Comparison of ENCODE assay signal across 15 cellular contexts in genomic region chr3:157148123-157148889, GRCh38. TPM values are rescaled to one million over a fixed set of nuclear protein-coding genes. Genes with fewer than 3 reads are reported as not detected.
DNase-seq lines count a peak whose midpoint lies in the region; ATAC-seq and TF ChIP-seq lines count a peak whose summit lies in the region.
"Had no signal": no experiment of that assay in that cellular context is flagged by ENCODE, and none has a peak within 500 bp of the region (broad histone marks: within the 10 kb centered on the region; RNA-seq: fewer than 3 reads in every experiment).

No MANE protein-coding gene starts in this region.

- no peaks in the 10 kb centered on the region for H3K36me3 ChIP-seq in testis (ENCODE audit: low read depth, missing control alignments)

- no peaks in the 10 kb centered on the region for H3K9me3 ChIP-seq in testis
- H3K9me3 ChIP-seq: gastroesophageal sphincter had no signal

- H3K4me1 ChIP-seq in testis, result no peaks in the 10 kb centered on the region
- H3K4me1 ChIP-seq: parathyroid adenoma had no signal

- intact Hi-C loops in activated T-helper 2 cell treated with anti-CD3 and anti-CD28 coated beads, Interferon-gamma antibody, Interleukin-2, Interleukin-4, amounts not matched to agents 10 μg/mL and 5 μg/mL and 100 μg/mL, durations not matched to agents 14 hours and 24 hours and 36 hours (cut with micrococcal nuclease), result no loop called here
- intact Hi-C loops in testis (cut with DNase I; ENCODE audit: low total_unique reads), result no loop called here

- TF ChIP-seq POLR2A in testis (IDR thresholded peaks at IDR 0.05), result no peak

- no peak for DNase-seq in activated T-cell treated with anti-CD3 and anti-CD28 coated beads, Interleukin-2, amount 50 U/mL, for 24 hours
- no peak for DNase-seq in activated T-cell treated with anti-CD3 and anti-CD28 coated beads, Interleukin-2, amount 50 U/mL, for 48 hours
- no peak for DNase-seq in activated T-helper 2 cell treated with anti-CD3 and anti-CD28 coated beads, Interferon-gamma antibody, Interleukin-2, Interleukin-4, amounts not matched to agents 10 μg/mL and 5 μg/mL and 100 μg/mL, durations not matched to agents 14 hours and 24 hours and 36 hours (ENCODE audit: low spot score)
- DNase-seq in progenitor cell of endocrine pancreas (ENCODE audit: low spot score, unreplicated experiment), result no peak
- no peak for DNase-seq in coronary artery (ENCODE audit: low spot score)
- no peak for DNase-seq in testis
- DNase-seq: activated naive CD8-positive, alpha-beta T cell treated with anti-CD3 and anti-CD28 coated beads, Interleukin-2, amount 10 ng/mL, durations not matched to agents 7 days and 5 days; caudate nucleus; Karpas-422; NCI-H1694; NCI-H526 had no signal

- H3K27ac Mint-ChIP-seq in activated T-cell treated with anti-CD3 and anti-CD28 coated beads, Interleukin-2, amount 50 U/mL, for 24 hours, result peak overlapping the region; percentile 91
- H3K27ac Mint-ChIP-seq in activated T-helper 2 cell treated with anti-CD3 and anti-CD28 coated beads, Interferon-gamma antibody, Interleukin-2, Interleukin-4, amounts not matched to agents 10 μg/mL and 5 μg/mL and 100 μg/mL, durations not matched to agents 14 hours and 24 hours and 36 hours, result peak overlapping the region; percentile 50
- peak overlapping the region; percentile 6 for H3K27ac Mint-ChIP-seq in progenitor cell of endocrine pancreas
- H3K27ac Mint-ChIP-seq: activated naive CD8-positive, alpha-beta T cell treated with anti-CD3 and anti-CD28 coated beads, Interleukin-2, amount 10 ng/mL, durations not matched to agents 7 days and 5 days had no signal

- H3K9me3 Mint-ChIP-seq in activated T-cell treated with anti-CD3 and anti-CD28 coated beads, Interleukin-2, amount 50 U/mL, for 24 hours, result no peaks in the 10 kb centered on the region
- H3K9me3 Mint-ChIP-seq in activated T-helper 2 cell treated with anti-CD3 and anti-CD28 coated beads, Interferon-gamma antibody, Interleukin-2, Interleukin-4, amounts not matched to agents 10 μg/mL and 5 μg/mL and 100 μg/mL, durations not matched to agents 14 hours and 24 hours and 36 hours, result no peaks in the 10 kb centered on the region
- no peaks in the 10 kb centered on the region for H3K9me3 Mint-ChIP-seq in progenitor cell of endocrine pancreas (ENCODE audit: low read depth)
- H3K9me3 Mint-ChIP-seq: activated naive CD8-positive, alpha-beta T cell treated with anti-CD3 and anti-CD28 coated beads, Interleukin-2, amount 10 ng/mL, durations not matched to agents 7 days and 5 days had no signal

- no peaks in the 10 kb centered on the region for H3K27me3 Mint-ChIP-seq in activated T-cell treated with anti-CD3 and anti-CD28 coated beads, Interleukin-2, amount 50 U/mL, for 24 hours
- H3K27me3 Mint-ChIP-seq in activated T-helper 2 cell treated with anti-CD3 and anti-CD28 coated beads, Interferon-gamma antibody, Interleukin-2, Interleukin-4, amounts not matched to agents 10 μg/mL and 5 μg/mL and 100 μg/mL, durations not matched to agents 14 hours and 24 hours and 36 hours (ENCODE audit: low read depth), result no peaks in the 10 kb centered on the region
- H3K27me3 Mint-ChIP-seq in progenitor cell of endocrine pancreas, result no peaks in the 10 kb centered on the region
- H3K27me3 Mint-ChIP-seq: activated naive CD8-positive, alpha-beta T cell treated with anti-CD3 and anti-CD28 coated beads, Interleukin-2, amount 10 ng/mL, durations not matched to agents 7 days and 5 days had no signal

- H3K4me3 ChIP-seq in coronary artery (no peak overlapping the region), testis (no peak overlapping the region)
- H3K4me3 ChIP-seq: gastroesophageal sphincter had no signal

- peak overlapping the region; percentile 4 for H3K4me3 Mint-ChIP-seq in activated T-cell treated with anti-CD3 and anti-CD28 coated beads, Interleukin-2, amount 50 U/mL, for 24 hours
- H3K4me3 Mint-ChIP-seq in activated T-helper 2 cell treated with anti-CD3 and anti-CD28 coated beads, Interferon-gamma antibody, Interleukin-2, Interleukin-4, amounts not matched to agents 10 μg/mL and 5 μg/mL and 100 μg/mL, durations not matched to agents 14 hours and 24 hours and 36 hours (ENCODE audit: low read depth), result no peak overlapping the region
- H3K4me3 Mint-ChIP-seq in progenitor cell of endocrine pancreas (ENCODE audit: low read depth), result no peak overlapping the region
- H3K4me3 Mint-ChIP-seq: activated naive CD8-positive, alpha-beta T cell treated with anti-CD3 and anti-CD28 coated beads, Interleukin-2, amount 10 ng/mL, durations not matched to agents 7 days and 5 days had no signal

- H3K4me1 Mint-ChIP-seq in activated T-cell treated with anti-CD3 and anti-CD28 coated beads, Interleukin-2, amount 50 U/mL, for 24 hours (ENCODE audit: low read depth), result peaks cover 65% of the 10 kb centered on the region
- peaks cover 41% of the 10 kb centered on the region for H3K4me1 Mint-ChIP-seq in activated T-helper 2 cell treated with anti-CD3 and anti-CD28 coated beads, Interferon-gamma antibody, Interleukin-2, Interleukin-4, amounts not matched to agents 10 μg/mL and 5 μg/mL and 100 μg/mL, durations not matched to agents 14 hours and 24 hours and 36 hours (ENCODE audit: low read depth)
- H3K4me1 Mint-ChIP-seq in progenitor cell of endocrine pancreas (ENCODE audit: low read depth), result no peaks in the 10 kb centered on the region

- H3K27me3 ChIP-seq in testis, result no peaks in the 10 kb centered on the region
- H3K27me3 ChIP-seq: gastroesophageal sphincter had no signal

- H3K36me3 Mint-ChIP-seq in activated T-cell treated with anti-CD3 and anti-CD28 coated beads, Interleukin-2, amount 50 U/mL, for 24 hours (ENCODE audit: low read depth), result peaks cover 97% of the 10 kb centered on the region
- peaks cover 93% of the 10 kb centered on the region for H3K36me3 Mint-ChIP-seq in activated T-helper 2 cell treated with anti-CD3 and anti-CD28 coated beads, Interferon-gamma antibody, Interleukin-2, Interleukin-4, amounts not matched to agents 10 μg/mL and 5 μg/mL and 100 μg/mL, durations not matched to agents 14 hours and 24 hours and 36 hours (ENCODE audit: low read depth)
- peaks cover 40% of the 10 kb centered on the region for H3K36me3 Mint-ChIP-seq in progenitor cell of endocrine pancreas (ENCODE audit: insufficient read depth)

- no peak for TF ChIP-seq CTCF in progenitor cell of endocrine pancreas (IDR thresholded peaks at IDR 0.05; ENCODE audit: unreplicated experiment)
- no peak for TF ChIP-seq CTCF in coronary artery (IDR thresholded peaks at IDR 0.05)
- no peak for TF ChIP-seq CTCF in testis (IDR thresholded peaks at IDR 0.05)

- no peak overlapping the region for H3K27ac ChIP-seq in coronary artery
- H3K27ac ChIP-seq in testis, result no peak overlapping the region
- H3K27ac ChIP-seq: gastroesophageal sphincter, parathyroid adenoma had no signal

- 90 to 94% methylated on average over 16 of the region's 16 CpGs for WGBS in testis, 2 donors

- ATAC-seq in HG02759 (IDR thresholded peaks at IDR 0.05; ENCODE audit: unreplicated experiment), result peak; percentile 62
- ATAC-seq in HG03159 (IDR thresholded peaks at IDR 0.05; ENCODE audit: unreplicated experiment), result no peak
- ATAC-seq: gastroesophageal sphincter had no signal

RNA-seq across cellular contexts. Expression of gene CCNL1, which starts 11.6 kb away (rescaled TPM):
- 160 and 167 TPM in 2 replicates for total RNA-seq in activated T-helper 2 cell treated with anti-CD3 and anti-CD28 coated beads, Interferon-gamma antibody, Interleukin-2, Interleukin-4, amounts not matched to agents 10 μg/mL and 5 μg/mL and 100 μg/mL, durations not matched to agents 14 hours and 24 hours and 36 hours
- total RNA-seq in progenitor cell of endocrine pancreas, result 155 and 157 TPM in 2 replicates
- 100 to 1,000 TPM; 168 to 200 TPM for total RNA-seq in testis
- 46.1 TPM for polyA plus RNA-seq in testis (ENCODE audit: insufficient read depth, low read depth, low replicate concordance)

Comparison
In these comparisons a context has a peak if more than half of its experiments do, and no peak if none do; other contexts are left out.
1. H3K27ac Mint-ChIP-seq: peak in every context shown above with its lines; median percentile 91 in activated T-cell treated with anti-CD3 and anti-CD28 coated beads, Interleukin-2, amount 50 U/mL, for 24 hours; 50 in activated T-helper 2 cell treated with anti-CD3 and anti-CD28 coated beads, Interferon-gamma antibody, Interleukin-2, Interleukin-4, amounts not matched to agents 10 μg/mL and 5 μg/mL and 100 μg/mL, durations not matched to agents 14 hours and 24 hours and 36 hours; 6 in progenitor cell of endocrine pancreas.